7 cellular contexts compared by ENCODE assay signal in genomic region chr2:114661926-114662670, GRCh38.
A peak's percentile ranks its signal among the peaks of the same experiment; 100 is the strongest.
DNase-seq lines count a peak whose midpoint lies in the region; ATAC-seq lines count a peak whose summit lies in the region.

No MANE protein-coding gene starts in this region.

- peak overlapping the region; percentile 81 for H3K4me3 Mint-ChIP-seq in activated naive CD8-positive, alpha-beta T cell

- peaks cover 15% of the 10 kb centered on the region for H3K4me1 Mint-ChIP-seq in activated naive CD8-positive, alpha-beta T cell (ENCODE audit: low read depth)

- H3K4me3 ChIP-seq in iPS-18c (ENCODE audit: insufficient read depth, low read depth, low read length) (peak overlapping the region; percentile 46), skeletal muscle cell (ENCODE audit: low read depth, low read length) (peak overlapping the region; percentile 42)

- peak; percentile 6 for DNase-seq in NCI-H2029 (lab: John Stamatoyannopoulos, UW)
- no peak for DNase-seq in skeletal muscle cell (ENCODE audit: low read depth)

- H3K9me3 Mint-ChIP-seq in activated naive CD8-positive, alpha-beta T cell (ENCODE audit: low read depth) = no peaks in the 10 kb centered on the region

- H3K27me3 Mint-ChIP-seq in activated naive CD8-positive, alpha-beta T cell = peaks cover 20% of the 10 kb centered on the region

- ATAC-seq in GM18873 (IDR thresholded peaks at IDR 0.05; ENCODE audit: low FRiP score, unreplicated experiment) (no peak), HG02973 (IDR thresholded peaks at IDR 0.05; ENCODE audit: unreplicated experiment) (no peak), GM19328 (IDR thresholded peaks at IDR 0.05; ENCODE audit: unreplicated experiment) (no peak)

- H3K9me3 ChIP-seq in iPS-18c (ENCODE audit: control insufficient read depth, insufficient read depth, low read length) = no peaks in the 10 kb centered on the region

- H3K36me3 Mint-ChIP-seq in activated naive CD8-positive, alpha-beta T cell = no peaks in the 10 kb centered on the region

- H3K27ac Mint-ChIP-seq in activated naive CD8-positive, alpha-beta T cell = peak overlapping the region; percentile 28
